Comparison of ENCODE assay signal across 14 cellular contexts in the genomic region with DNA sequence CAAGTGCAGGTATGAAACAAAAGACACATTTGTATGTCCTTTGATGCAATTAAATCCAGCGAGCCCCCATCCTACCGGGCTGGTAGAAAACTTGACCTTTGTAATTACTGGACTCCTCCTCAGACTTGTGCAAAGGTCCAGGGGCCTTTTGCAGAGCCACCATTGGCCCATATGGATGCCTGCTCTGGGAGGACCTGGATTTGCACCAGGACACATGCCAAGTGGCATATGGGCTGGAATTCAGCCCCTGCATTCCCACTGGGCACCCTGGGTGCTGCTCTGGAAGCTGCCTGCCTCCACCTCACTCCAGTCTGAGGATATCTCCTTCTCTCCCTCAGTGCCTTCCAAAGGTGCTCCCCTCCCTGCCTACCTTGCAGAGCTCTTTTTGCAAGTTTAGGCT. TPM values are rescaled to one million over a fixed set of nuclear protein-coding genes. Genes with fewer than 3 reads are reported as not detected.
A peak's percentile ranks its signal among the peaks of the same experiment; 100 is the strongest.
DNase-seq lines count a peak whose midpoint lies in the region; ATAC-seq and TF ChIP-seq lines count a peak whose summit lies in the region.
"Had no signal": no experiment of that assay in that cellular context is flagged by ENCODE, and none has a peak within 500 bp of the region (broad histone marks: within the 10 kb centered on the region; RNA-seq: fewer than 3 reads in every experiment).

No MANE protein-coding gene starts in this region.

- no peak for TF ChIP-seq CTCF in chondrocyte (IDR thresholded peaks at IDR 0.05)

- peaks cover 16% of the 10 kb centered on the region for H3K27me3 Mint-ChIP-seq in activated naive CD4-positive, alpha-beta T cell treated with anti-CD3 and anti-CD28 coated beads, Interleukin-2, amount 10 ng/mL, durations not matched to agents 7 days and 5 days
- H3K27me3 Mint-ChIP-seq in chondrocyte (ENCODE audit: low read depth) (peaks cover 4% of the 10 kb centered on the region), T-cell (peaks cover 5 to 16% of the 10 kb centered on the region in 2 donors)
- H3K27me3 Mint-ChIP-seq: IgD-negative memory B cell had no signal

- ATAC-seq in sciatic nerve: no peak
- ATAC-seq in T-cell (replicated peaks in 1 of 4): no peak
- no peak for ATAC-seq in GM19452 (IDR thresholded peaks at IDR 0.05; ENCODE audit: unreplicated experiment)
- ATAC-seq: CD8-positive, alpha-beta T cell; HepG2 had no signal

- intact Hi-C loops in sciatic nerve (cut with DNase I): no loop called here

- DNase-seq in activated naive CD4-positive, alpha-beta T cell treated with anti-CD3 and anti-CD28 coated beads, Interleukin-2, amount 10 ng/mL, durations not matched to agents 7 days and 5 days: peak; percentile 1
- DNase-seq in activated naive CD4-positive, alpha-beta T cell (lab: John Stamatoyannopoulos, UW): no peak
- DNase-seq in chondrocyte (ENCODE audit: low spot score): peak; percentile 34
- peak; percentile 10 for DNase-seq in sciatic nerve (ENCODE audit: low spot score)
- DNase-seq in T-cell: no peak
- DNase-seq: CD8-positive, alpha-beta T cell; DMS79 treated with DMSO at 0.1 percent for 48 hours; GM23248 had no signal

- no peaks in the 10 kb centered on the region for H3K36me3 Mint-ChIP-seq in activated naive CD4-positive, alpha-beta T cell treated with anti-CD3 and anti-CD28 coated beads, Interleukin-2, amount 10 ng/mL, durations not matched to agents 7 days and 5 days
- peaks cover 9% of the 10 kb centered on the region for H3K36me3 Mint-ChIP-seq in chondrocyte (ENCODE audit: low read depth)
- no peaks in the 10 kb centered on the region for H3K36me3 Mint-ChIP-seq in T-cell
- H3K36me3 Mint-ChIP-seq: CD8-positive, alpha-beta T cell had no signal

- POLR2A ChIA-PET in T-cell (lab: Charles Lee): no interaction called here

- CTCF ChIA-PET in activated naive CD4-positive, alpha-beta T cell treated with anti-CD3 and anti-CD28 coated beads, Interleukin-2, amount 10 ng/mL, durations not matched to agents 7 days and 5 days (lab: Charles Lee): no interaction called here
- CTCF ChIA-PET in T-cell (lab: Charles Lee): interaction anchor here in 1 of 2 donors (0.7 kb wide), 1 partner anchor 69 kb away, joined by 3 read pairs; no protein-coding TSS in a partner anchor

- H3K9me3 Mint-ChIP-seq in activated naive CD4-positive, alpha-beta T cell treated with anti-CD3 and anti-CD28 coated beads, Interleukin-2, amount 10 ng/mL, durations not matched to agents 7 days and 5 days: peaks cover 10% of the 10 kb centered on the region
- peaks cover 30% of the 10 kb centered on the region for H3K9me3 Mint-ChIP-seq in chondrocyte (ENCODE audit: low read depth)
- peaks cover 8 to 12% (median 12%) of the 10 kb centered on the region in 3 donors for H3K9me3 Mint-ChIP-seq in T-cell

- H3K4me3 Mint-ChIP-seq in activated naive CD4-positive, alpha-beta T cell treated with anti-CD3 and anti-CD28 coated beads, Interleukin-2, amount 10 ng/mL, durations not matched to agents 7 days and 5 days: no peak overlapping the region
- H3K4me3 Mint-ChIP-seq in chondrocyte (ENCODE audit: unreplicated experiment) (no peak overlapping the region), T-cell (no peak overlapping the region)
- H3K4me3 Mint-ChIP-seq: B cell; CD8-positive, alpha-beta T cell; IgD-negative memory B cell had no signal

- no peak overlapping the region for H3K27ac Mint-ChIP-seq in activated naive CD4-positive, alpha-beta T cell treated with anti-CD3 and anti-CD28 coated beads, Interleukin-2, amount 10 ng/mL, durations not matched to agents 7 days and 5 days
- H3K27ac Mint-ChIP-seq in chondrocyte (ENCODE audit: unreplicated experiment) (no peak overlapping the region), T-cell (no peak overlapping the region)
- H3K27ac Mint-ChIP-seq: B cell; CD8-positive, alpha-beta T cell; IgD-negative memory B cell had no signal

- H3K4me1 Mint-ChIP-seq in activated naive CD4-positive, alpha-beta T cell treated with anti-CD3 and anti-CD28 coated beads, Interleukin-2, amount 10 ng/mL, durations not matched to agents 7 days and 5 days: no peaks in the 10 kb centered on the region
- H3K4me1 Mint-ChIP-seq in chondrocyte (ENCODE audit: low read depth) (no peaks in the 10 kb centered on the region), T-cell (no peaks in the 10 kb centered on the region)
- H3K4me1 Mint-ChIP-seq: B cell, IgD-negative memory B cell had no signal

RNA-seq across cellular contexts. Expression of a gene that starts 36.0 kb away (rescaled TPM):
- not detected in 3 replicates for total RNA-seq in chondrocyte
- total RNA-seq in sciatic nerve: not detected
- total RNA-seq in T-cell: not detected
- total RNA-seq: A172; B cell; CD8-positive, alpha-beta T cell; GM23248; H4 had no signal

Comparison
In these comparisons a context has a peak if more than half of its experiments do, and no peak if none do; other contexts are left out.
1. DNase-seq: peak in activated naive CD4-positive, alpha-beta T cell treated with anti-CD3 and anti-CD28 coated beads, Interleukin-2, amount 10 ng/mL, durations not matched to agents 7 days and 5 days (single experiment), chondrocyte (single experiment) and sciatic nerve (single experiment); none in activated naive CD4-positive, alpha-beta T cell (0 of 4) and T-cell (0 of 34).